ENCODE assay signal across 5 cellular contexts in the genomic region with DNA sequence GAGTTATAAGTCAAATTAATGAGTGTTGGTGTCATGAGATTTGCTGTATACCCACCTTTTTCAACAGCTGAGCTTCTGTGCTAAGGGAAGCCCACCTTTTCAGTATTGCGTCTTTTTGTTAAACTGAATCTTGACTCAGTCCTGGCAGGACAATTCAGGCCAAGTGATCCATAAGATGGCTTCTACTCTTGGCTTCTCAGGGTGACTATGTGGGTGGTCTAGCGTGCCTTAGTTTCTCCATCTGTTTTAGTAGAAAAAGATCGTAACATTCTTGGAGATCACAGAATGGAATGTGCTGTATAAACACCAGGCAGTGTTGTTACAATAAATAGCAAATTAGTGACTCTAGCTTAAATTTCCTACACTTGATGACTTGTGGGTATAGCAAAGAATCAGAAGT.
"Had no signal": no experiment of that assay in that cellular context is flagged by ENCODE, and none has a peak within 500 bp of the region (broad histone marks: within the 10 kb centered on the region; RNA-seq: fewer than 3 reads in every experiment).

No MANE protein-coding gene starts in this region.

- H3K9me3 Mint-ChIP-seq: GM23338, H9 had no signal

- H3K27ac Mint-ChIP-seq: GM23338, H9 had no signal

- H3K4me3 Mint-ChIP-seq: GM23338, H9 had no signal

- H3K4me3 ChIP-seq: GM23338, K562 had no signal

- DNase-seq: H9, HCEC 1CT had no signal

- H3K4me2 ChIP-seq: GM23338 had no signal

- ATAC-seq: GM23338, HepG2, K562 had no signal

- H2AFZ ChIP-seq: GM23338 had no signal
